5 cellular contexts compared by ENCODE assay signal in the genomic region with DNA sequence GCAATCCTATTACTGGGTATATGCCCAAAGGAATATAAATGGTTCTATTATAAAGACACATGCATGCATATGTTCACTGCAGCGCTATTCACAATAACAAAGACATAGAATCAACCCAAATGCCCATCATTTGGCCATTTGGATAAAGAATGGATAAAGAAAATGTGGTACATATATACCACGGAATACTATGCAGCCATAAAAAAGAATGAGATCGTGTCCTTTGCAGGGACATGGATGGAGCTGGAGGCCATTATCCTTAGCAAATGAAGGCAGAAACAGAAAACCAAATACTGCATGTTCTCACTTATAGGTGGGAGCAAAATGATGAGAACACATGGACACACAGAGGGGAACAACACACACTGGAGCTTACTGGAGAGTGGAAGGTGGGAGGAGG. TPM values are rescaled to one million over a fixed set of nuclear protein-coding genes. Genes with fewer than 3 reads are reported as not detected.
"Had no signal": no experiment of that assay in that cellular context is flagged by ENCODE, and none has a peak within 500 bp of the region (broad histone marks: within the 10 kb centered on the region; RNA-seq: fewer than 3 reads in every experiment).

No MANE protein-coding gene starts in this region.

RNA-seq across cellular contexts. Expression of a gene that starts 1.2 kb away (rescaled TPM):
- total RNA-seq: GM23248, H4, H7, HT-29, IMR-90 had no signal
- polyA plus RNA-seq: GM23248, IMR-90 had no signal

RNA-seq across cellular contexts. Expression of a gene that starts 31.6 kb away (rescaled TPM):
- total RNA-seq: GM23248, H4, H7, HT-29, IMR-90 had no signal
- polyA plus RNA-seq: GM23248, IMR-90 had no signal

RNA-seq across cellular contexts. Expression of a gene that starts 36.4 kb away (rescaled TPM):
- total RNA-seq: GM23248, H4, H7, HT-29, IMR-90 had no signal
- polyA plus RNA-seq: GM23248, IMR-90 had no signal
